ENCODE assay signal across 1 cellular context in the genomic region with DNA sequence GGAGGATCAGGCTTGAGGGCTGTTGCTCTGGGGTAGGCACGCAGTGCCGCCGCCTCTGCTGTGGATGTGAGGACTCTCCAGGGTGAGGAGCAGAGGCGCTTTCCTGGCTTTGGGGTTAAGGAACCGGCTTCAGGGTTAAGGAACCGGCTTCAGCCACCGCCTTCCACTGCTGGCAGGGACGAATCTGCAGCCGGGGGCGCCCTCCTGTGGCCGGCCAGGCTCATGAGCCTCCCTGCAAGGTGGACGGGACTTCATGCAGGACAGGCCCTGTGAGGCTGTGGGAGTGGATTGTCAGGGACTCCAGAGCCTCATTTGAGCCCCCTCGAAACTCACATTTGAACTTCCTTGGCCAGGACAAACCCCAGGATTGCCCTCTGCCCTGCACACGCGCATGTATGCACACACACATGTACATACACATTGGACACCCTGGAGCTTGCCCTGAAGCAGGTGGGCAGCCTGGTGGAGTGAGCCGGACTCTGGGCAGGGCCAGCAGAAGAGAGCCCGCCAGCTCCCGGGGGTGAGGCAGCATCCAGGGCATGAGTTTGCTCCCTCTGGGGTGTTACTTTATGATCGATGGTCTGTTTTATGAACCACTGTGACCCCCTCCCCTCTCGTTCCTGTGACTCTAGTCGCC.
TF ChIP-seq lines count a peak whose summit lies in the region.

No MANE protein-coding gene starts in this region.

TF ChIP-seq in HepG2, 621 proteins besides CTCF, POLR2A, EP300 and RAD21 (continued from another document and continues in another):
- TF ChIP-seq, protein P1, sequence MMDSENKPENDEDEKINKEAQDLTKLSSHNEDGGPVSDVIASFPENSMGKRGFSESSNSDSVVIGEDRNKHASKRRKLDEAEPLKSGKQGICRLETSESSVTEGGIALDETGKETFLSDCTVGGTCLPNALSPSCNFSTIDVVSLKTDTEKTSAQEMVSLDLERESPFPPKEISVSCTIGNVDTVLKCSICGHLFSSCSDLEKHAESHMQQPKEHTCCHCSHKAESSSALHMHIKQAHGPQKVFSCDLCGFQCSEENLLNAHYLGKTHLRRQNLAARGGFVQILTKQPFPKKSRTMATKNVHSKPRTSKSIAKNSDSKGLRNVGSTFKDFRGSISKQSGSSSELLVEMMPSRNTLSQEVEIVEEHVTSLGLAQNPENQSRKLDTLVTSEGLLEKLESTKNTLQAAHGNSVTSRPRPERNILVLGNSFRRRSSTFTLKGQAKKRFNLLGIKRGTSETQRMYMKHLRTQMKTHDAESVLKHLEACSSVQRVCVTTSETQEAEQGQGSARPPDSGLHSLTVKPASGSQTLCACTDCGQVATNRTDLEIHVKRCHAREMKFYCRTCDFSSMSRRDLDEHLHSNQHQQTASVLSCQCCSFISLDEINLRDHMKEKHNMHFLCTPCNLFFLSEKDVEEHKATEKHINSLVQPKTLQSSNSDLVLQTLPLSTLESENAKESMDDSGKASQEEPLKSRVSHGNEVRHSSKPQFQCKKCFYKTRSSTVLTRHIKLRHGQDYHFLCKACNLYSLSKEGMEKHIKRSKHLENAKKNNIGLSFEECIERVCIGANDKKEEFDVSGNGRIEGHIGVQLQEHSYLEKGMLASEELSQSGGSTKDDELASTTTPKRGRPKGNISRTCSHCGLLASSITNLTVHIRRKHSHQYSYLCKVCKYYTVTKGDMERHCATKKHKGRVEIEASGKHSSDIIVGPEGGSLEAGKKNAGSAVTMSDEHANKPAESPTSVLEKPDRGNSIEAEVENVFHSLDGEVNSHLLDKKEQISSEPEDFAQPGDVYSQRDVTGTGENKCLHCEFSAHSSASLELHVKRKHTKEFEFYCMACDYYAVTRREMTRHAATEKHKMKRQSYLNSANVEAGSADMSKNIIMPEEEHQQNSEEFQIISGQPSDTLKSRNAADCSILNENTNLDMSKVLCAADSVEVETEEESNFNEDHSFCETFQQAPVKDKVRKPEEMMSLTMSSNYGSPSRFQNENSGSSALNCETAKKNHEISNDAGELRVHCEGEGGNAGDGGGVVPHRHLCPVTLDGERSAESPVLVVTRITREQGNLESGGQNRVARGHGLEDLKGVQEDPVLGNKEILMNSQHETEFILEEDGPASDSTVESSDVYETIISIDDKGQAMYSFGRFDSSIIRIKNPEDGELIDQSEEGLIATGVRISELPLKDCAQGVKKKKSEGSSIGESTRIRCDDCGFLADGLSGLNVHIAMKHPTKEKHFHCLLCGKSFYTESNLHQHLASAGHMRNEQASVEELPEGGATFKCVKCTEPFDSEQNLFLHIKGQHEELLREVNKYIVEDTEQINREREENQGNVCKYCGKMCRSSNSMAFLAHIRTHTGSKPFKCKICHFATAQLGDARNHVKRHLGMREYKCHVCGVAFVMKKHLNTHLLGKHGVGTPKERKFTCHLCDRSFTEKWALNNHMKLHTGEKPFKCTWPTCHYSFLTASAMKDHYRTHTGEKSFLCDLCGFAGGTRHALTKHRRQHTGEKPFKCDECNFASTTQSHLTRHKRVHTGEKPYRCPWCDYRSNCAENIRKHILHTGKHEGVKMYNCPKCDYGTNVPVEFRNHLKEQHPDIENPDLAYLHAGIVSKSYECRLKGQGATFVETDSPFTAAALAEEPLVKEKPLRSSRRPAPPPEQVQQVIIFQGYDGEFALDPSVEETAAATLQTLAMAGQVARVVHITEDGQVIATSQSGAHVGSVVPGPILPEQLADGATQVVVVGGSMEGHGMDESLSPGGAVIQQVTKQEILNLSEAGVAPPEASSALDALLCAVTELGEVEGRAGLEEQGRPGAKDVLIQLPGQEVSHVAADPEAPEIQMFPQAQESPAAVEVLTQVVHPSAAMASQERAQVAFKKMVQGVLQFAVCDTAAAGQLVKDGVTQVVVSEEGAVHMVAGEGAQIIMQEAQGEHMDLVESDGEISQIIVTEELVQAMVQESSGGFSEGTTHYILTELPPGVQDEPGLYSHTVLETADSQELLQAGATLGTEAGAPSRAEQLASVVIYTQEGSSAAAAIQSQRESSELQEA (CRISPR knock-in tag; IDR thresholded peaks at IDR 0.05; ENCODE audit: not compliant biosample characterization), result peak; percentile 45
- 0 out of 2 replicates have a peak, but pooled peaks have one; percentile 26 for TF ChIP-seq HCFC1 (IDR thresholded peaks at IDR 0.05; ENCODE audit: low read depth, low read length)
- TF ChIP-seq MTA3 (CRISPR knock-in tag; IDR thresholded peaks at IDR 0.05), result no peak
- TF ChIP-seq PITX1 (CRISPR knock-in tag; IDR thresholded peaks at IDR 0.05), result no peak
- TF ChIP-seq, protein P2, sequence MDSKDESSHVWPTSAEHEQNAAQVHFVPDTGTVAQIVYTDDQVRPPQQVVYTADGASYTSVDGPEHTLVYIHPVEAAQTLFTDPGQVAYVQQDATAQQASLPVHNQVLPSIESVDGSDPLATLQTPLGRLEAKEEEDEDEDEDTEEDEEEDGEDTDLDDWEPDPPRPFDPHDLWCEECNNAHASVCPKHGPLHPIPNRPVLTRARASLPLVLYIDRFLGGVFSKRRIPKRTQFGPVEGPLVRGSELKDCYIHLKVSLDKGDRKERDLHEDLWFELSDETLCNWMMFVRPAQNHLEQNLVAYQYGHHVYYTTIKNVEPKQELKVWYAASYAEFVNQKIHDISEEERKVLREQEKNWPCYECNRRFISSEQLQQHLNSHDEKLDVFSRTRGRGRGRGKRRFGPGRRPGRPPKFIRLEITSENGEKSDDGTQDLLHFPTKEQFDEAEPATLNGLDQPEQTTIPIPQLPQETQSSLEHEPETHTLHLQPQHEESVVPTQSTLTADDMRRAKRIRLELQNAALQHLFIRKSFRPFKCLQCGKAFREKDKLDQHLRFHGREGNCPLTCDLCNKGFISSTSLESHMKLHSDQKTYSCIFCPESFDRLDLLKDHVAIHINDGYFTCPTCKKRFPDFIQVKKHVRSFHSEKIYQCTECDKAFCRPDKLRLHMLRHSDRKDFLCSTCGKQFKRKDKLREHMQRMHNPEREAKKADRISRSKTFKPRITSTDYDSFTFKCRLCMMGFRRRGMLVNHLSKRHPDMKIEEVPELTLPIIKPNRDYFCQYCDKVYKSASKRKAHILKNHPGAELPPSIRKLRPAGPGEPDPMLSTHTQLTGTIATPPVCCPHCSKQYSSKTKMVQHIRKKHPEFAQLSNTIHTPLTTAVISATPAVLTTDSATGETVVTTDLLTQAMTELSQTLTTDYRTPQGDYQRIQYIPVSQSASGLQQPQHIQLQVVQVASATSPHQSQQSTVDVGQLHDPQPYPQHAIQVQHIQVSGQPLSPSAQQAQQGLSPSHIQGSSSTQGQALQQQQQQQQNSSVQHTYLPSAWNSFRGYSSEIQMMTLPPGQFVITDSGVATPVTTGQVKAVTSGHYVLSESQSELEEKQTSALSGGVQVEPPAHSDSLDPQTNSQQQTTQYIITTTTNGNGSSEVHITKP (CRISPR knock-in tag; IDR thresholded peaks at IDR 0.05; ENCODE audit: low read depth), result no peak
- no peak for TF ChIP-seq ZNF33B (CRISPR knock-in tag; IDR thresholded peaks at IDR 0.05)
- TF ChIP-seq RARG (CRISPR knock-in tag; IDR thresholded peaks at IDR 0.05; ENCODE audit: low read depth), result no peak
- 0 out of 2 replicates have a peak, but pooled peaks have one; percentile 28 for TF ChIP-seq NRL (CRISPR knock-in tag; IDR thresholded peaks at IDR 0.05; ENCODE audit: borderline replicate concordance)
- no peak for TF ChIP-seq DNMT1 (CRISPR knock-in tag; IDR thresholded peaks at IDR 0.05)
- TF ChIP-seq STAG1 (CRISPR knock-in tag; IDR thresholded peaks at IDR 0.05), result peak; percentile 91
- TF ChIP-seq ZNF430 (CRISPR knock-in tag; IDR thresholded peaks at IDR 0.05), result no peak
- TF ChIP-seq ADNP (CRISPR knock-in tag; IDR thresholded peaks at IDR 0.05), result no peak
- TF ChIP-seq, protein P3, sequence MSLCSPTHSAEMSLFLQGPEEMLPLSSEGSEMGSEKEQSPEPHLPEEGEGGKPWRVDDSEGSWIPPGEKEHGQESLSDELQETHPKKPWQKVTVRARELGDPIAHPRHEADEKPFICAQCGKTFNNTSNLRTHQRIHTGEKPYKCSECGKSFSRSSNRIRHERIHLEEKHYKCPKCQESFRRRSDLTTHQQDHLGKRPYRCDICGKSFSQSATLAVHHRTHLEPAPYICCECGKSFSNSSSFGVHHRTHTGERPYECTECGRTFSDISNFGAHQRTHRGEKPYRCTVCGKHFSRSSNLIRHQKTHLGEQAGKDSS (CRISPR knock-in tag; IDR thresholded peaks at IDR 0.05; ENCODE audit: borderline replicate concordance, low read depth), result no peak; the same call in 1 of the 2 replicates
- TF ChIP-seq, protein P4, sequence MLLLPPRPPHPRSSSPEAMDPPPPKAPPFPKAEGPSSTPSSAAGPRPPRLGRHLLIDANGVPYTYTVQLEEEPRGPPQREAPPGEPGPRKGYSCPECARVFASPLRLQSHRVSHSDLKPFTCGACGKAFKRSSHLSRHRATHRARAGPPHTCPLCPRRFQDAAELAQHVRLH (CRISPR knock-in tag; IDR thresholded peaks at IDR 0.05; ENCODE audit: borderline replicate concordance, low read depth), result no peak
- no peak for TF ChIP-seq ZNF564 (CRISPR knock-in tag; IDR thresholded peaks at IDR 0.05)
- TF ChIP-seq, protein P5, sequence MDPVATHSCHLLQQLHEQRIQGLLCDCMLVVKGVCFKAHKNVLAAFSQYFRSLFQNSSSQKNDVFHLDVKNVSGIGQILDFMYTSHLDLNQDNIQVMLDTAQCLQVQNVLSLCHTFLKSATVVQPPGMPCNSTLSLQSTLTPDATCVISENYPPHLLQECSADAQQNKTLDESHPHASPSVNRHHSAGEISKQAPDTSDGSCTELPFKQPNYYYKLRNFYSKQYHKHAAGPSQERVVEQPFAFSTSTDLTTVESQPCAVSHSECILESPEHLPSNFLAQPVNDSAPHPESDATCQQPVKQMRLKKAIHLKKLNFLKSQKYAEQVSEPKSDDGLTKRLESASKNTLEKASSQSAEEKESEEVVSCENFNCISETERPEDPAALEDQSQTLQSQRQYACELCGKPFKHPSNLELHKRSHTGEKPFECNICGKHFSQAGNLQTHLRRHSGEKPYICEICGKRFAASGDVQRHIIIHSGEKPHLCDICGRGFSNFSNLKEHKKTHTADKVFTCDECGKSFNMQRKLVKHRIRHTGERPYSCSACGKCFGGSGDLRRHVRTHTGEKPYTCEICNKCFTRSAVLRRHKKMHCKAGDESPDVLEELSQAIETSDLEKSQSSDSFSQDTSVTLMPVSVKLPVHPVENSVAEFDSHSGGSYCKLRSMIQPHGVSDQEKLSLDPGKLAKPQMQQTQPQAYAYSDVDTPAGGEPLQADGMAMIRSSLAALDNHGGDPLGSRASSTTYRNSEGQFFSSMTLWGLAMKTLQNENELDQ (CRISPR knock-in tag; IDR thresholded peaks at IDR 0.05; ENCODE audit: borderline replicate concordance), result no peak
- TF ChIP-seq KLF9 (CRISPR knock-in tag; IDR thresholded peaks at IDR 0.05; ENCODE audit: low read depth), result no peak
- no peak for TF ChIP-seq ZNF670 (CRISPR knock-in tag; IDR thresholded peaks at IDR 0.05; ENCODE audit: borderline replicate concordance)
- no peak for TF ChIP-seq ZNF44 (CRISPR knock-in tag; IDR thresholded peaks at IDR 0.05)
- TF ChIP-seq, protein P6, sequence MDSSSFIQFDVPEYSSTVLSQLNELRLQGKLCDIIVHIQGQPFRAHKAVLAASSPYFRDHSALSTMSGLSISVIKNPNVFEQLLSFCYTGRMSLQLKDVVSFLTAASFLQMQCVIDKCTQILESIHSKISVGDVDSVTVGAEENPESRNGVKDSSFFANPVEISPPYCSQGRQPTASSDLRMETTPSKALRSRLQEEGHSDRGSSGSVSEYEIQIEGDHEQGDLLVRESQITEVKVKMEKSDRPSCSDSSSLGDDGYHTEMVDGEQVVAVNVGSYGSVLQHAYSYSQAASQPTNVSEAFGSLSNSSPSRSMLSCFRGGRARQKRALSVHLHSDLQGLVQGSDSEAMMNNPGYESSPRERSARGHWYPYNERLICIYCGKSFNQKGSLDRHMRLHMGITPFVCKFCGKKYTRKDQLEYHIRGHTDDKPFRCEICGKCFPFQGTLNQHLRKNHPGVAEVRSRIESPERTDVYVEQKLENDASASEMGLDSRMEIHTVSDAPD (CRISPR knock-in tag; IDR thresholded peaks at IDR 0.05), result no peak
- TF ChIP-seq PHF8 (CRISPR knock-in tag; IDR thresholded peaks at IDR 0.05), result no peak
- TF ChIP-seq, protein P7, sequence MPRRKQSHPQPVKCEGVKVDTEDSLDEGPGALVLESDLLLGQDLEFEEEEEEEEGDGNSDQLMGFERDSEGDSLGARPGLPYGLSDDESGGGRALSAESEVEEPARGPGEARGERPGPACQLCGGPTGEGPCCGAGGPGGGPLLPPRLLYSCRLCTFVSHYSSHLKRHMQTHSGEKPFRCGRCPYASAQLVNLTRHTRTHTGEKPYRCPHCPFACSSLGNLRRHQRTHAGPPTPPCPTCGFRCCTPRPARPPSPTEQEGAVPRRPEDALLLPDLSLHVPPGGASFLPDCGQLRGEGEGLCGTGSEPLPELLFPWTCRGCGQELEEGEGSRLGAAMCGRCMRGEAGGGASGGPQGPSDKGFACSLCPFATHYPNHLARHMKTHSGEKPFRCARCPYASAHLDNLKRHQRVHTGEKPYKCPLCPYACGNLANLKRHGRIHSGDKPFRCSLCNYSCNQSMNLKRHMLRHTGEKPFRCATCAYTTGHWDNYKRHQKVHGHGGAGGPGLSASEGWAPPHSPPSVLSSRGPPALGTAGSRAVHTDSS (CRISPR knock-in tag; conservative IDR thresholded peaks at IDR 0.05), result no peak
- no peak for TF ChIP-seq TEAD2 (CRISPR knock-in tag; IDR thresholded peaks at IDR 0.05)
- TF ChIP-seq SATB2 (CRISPR knock-in tag; IDR thresholded peaks at IDR 0.05), result no peak
- no peak for TF ChIP-seq PAF1 (CRISPR knock-in tag; IDR thresholded peaks at IDR 0.05)
- no peak for TF ChIP-seq FOXO1 (CRISPR knock-in tag; IDR thresholded peaks at IDR 0.05)
- TF ChIP-seq FOXA1 (IDR thresholded peaks at IDR 0.05), result no peak
- no peak for TF ChIP-seq FOXA1 (CRISPR knock-in tag; IDR thresholded peaks at IDR 0.05)
- TF ChIP-seq, protein P8, sequence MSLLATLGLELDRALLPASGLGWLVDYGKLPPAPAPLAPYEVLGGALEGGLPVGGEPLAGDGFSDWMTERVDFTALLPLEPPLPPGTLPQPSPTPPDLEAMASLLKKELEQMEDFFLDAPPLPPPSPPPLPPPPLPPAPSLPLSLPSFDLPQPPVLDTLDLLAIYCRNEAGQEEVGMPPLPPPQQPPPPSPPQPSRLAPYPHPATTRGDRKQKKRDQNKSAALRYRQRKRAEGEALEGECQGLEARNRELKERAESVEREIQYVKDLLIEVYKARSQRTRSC (CRISPR knock-in tag; IDR thresholded peaks at IDR 0.05; ENCODE audit: low read depth), result no peak
- TF ChIP-seq, protein P9, sequence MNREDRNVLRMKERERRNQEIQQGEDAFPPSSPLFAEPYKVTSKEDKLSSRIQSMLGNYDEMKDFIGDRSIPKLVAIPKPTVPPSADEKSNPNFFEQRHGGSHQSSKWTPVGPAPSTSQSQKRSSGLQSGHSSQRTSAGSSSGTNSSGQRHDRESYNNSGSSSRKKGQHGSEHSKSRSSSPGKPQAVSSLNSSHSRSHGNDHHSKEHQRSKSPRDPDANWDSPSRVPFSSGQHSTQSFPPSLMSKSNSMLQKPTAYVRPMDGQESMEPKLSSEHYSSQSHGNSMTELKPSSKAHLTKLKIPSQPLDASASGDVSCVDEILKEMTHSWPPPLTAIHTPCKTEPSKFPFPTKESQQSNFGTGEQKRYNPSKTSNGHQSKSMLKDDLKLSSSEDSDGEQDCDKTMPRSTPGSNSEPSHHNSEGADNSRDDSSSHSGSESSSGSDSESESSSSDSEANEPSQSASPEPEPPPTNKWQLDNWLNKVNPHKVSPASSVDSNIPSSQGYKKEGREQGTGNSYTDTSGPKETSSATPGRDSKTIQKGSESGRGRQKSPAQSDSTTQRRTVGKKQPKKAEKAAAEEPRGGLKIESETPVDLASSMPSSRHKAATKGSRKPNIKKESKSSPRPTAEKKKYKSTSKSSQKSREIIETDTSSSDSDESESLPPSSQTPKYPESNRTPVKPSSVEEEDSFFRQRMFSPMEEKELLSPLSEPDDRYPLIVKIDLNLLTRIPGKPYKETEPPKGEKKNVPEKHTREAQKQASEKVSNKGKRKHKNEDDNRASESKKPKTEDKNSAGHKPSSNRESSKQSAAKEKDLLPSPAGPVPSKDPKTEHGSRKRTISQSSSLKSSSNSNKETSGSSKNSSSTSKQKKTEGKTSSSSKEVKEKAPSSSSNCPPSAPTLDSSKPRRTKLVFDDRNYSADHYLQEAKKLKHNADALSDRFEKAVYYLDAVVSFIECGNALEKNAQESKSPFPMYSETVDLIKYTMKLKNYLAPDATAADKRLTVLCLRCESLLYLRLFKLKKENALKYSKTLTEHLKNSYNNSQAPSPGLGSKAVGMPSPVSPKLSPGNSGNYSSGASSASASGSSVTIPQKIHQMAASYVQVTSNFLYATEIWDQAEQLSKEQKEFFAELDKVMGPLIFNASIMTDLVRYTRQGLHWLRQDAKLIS (CRISPR knock-in tag; IDR thresholded peaks at IDR 0.05), result no peak
- no peak for TF ChIP-seq MXD4 (CRISPR knock-in tag; IDR thresholded peaks at IDR 0.05)
